ENCODE assay signal across 8 cellular contexts in the genomic region with DNA sequence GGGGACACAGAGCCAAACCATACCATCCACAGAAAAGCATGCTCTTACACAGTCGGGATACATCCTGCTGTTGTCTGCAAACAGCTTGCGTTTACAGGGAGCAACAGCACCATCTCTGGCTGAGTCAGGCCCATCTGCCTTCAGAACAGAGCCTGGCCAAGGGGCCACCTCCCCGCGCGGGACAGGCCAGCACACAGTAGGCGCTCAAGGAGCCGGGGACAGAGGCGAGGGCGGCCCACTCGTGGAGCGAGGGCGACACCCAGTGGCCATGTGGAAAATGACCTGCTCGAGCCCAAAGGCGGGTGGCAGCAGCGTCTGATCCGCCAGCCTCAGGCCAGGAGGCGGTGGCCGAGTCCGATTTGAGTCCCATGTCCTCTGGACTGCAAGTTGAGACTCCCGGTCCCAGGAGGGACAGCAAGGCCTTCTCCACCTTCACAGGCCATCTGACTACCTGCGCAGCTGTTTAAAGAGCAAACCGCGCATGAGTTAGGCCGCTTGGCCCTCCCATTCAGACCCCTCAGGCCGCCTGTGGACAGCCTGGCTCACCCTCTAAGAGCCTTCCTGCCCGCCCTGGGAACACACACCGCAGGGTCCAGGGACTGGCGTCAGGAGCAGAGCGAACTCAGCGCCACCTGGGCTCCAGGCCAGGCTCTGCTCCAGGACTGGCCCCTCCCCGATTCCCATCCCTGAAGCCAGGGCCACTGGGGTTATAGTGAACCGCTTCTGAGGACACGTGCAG. TPM values are rescaled to one million over a fixed set of nuclear protein-coding genes. Genes with fewer than 3 reads are reported as not detected.
DNase-seq lines count a peak whose midpoint lies in the region; ATAC-seq and TF ChIP-seq lines count a peak whose summit lies in the region.

No MANE protein-coding gene starts in this region.

- peak overlapping the region in 1 of 12 donors; percentile 80 for H3K27ac ChIP-seq in heart left ventricle
- H3K27ac ChIP-seq in uterus, result no peak overlapping the region

- no peaks in the 10 kb centered on the region for H3K36me3 ChIP-seq in heart left ventricle
- H3K36me3 ChIP-seq in uterus, result no peaks in the 10 kb centered on the region

- in situ Hi-C loops in Caki2 (cut with HindIII; ENCODE audit: low pct_unique_long_range_greater_than_20kb, low sequenced_read_pairs), result no loop called here

- TF ChIP-seq CTCF in heart left ventricle (IDR thresholded peaks at IDR 0.05) (peak; percentile 93 to 99 (median 97)), uterus (IDR thresholded peaks at IDR 0.05) (peak; percentile 92 to 97 (median 92))

- no peaks in the 10 kb centered on the region for H3K27me3 ChIP-seq in heart left ventricle
- no peaks in the 10 kb centered on the region for H3K27me3 ChIP-seq in uterus

- no peaks in the 10 kb centered on the region for H3K9me3 ChIP-seq in heart left ventricle
- no peaks in the 10 kb centered on the region for H3K9me3 ChIP-seq in uterus

- intact Hi-C loops in heart left ventricle (cut with DNase I) (loop anchor here (1.0 to 10.0 kb wide), 23 partner anchors 179 to 1479 kb away; no protein-coding TSS in a partner anchor), posterior vena cava (cut with DNase I) (loop anchor here (2.0 to 10.0 kb wide), 5 partner anchors 499 to 1479 kb away; no protein-coding TSS in a partner anchor), uterus (cut with DNase I; ENCODE audit: low total_unique reads) (loop anchor here (10.0 kb wide), 2 partner anchors 1339 to 1479 kb away; no protein-coding TSS in a partner anchor)

- WGBS in heart left ventricle, 4 donors, result 11 to 30% (median 16%) methylated on average over 16 to 33 of the region's 33 CpGs

- peak in 1 of 2 donors; percentile 24 for TF ChIP-seq POLR2A in heart left ventricle (IDR thresholded peaks at IDR 0.05)
- TF ChIP-seq POLR2A in uterus (IDR thresholded peaks at IDR 0.05), result no peak

- peak; percentile 52 for ATAC-seq in GM19463 (IDR thresholded peaks at IDR 0.05; ENCODE audit: unreplicated experiment)
- peak; percentile 63 for ATAC-seq in HG03565 (IDR thresholded peaks at IDR 0.05; ENCODE audit: unreplicated experiment)
- peak; percentile 63 to 90 (median 88) for ATAC-seq in heart left ventricle

- DNase-seq in Caki2 (ENCODE audit: low read depth) (peak; percentile 60), SKM-1 treated with dmso at 0.1 percent for 144 hours (lab: John Stamatoyannopoulos, UW; ENCODE audit: unreplicated experiment) (peak; percentile 51), heart left ventricle (peak; percentile 57 to 88 (median 76)), posterior vena cava (ENCODE audit: low spot score) (peak; percentile 93), uterus (peak; percentile 57 to 70)
- peak; percentile 30 for DNase-seq in activated naive CD8-positive, alpha-beta T cell treated with anti-CD3 and anti-CD28 coated beads, Interleukin-2, amount 50 U/mL, for 16 hours (ENCODE audit: low read depth, low spot score)

- H3K4me1 ChIP-seq in heart left ventricle (peaks cover 0 to 11% (median 6%) of the 10 kb centered on the region in 12 donors), uterus (no peaks in the 10 kb centered on the region)

- H3K4me3 ChIP-seq in heart left ventricle (peak overlapping the region in 7 of 12 donors; percentile 6 to 46 (median 26)), uterus (no peak overlapping the region)

RNA-seq across cellular contexts. Expression of gene TTC32, which starts 38.3 kb away (rescaled TPM):
- 4.8 and 16.7 TPM in 2 replicates for total RNA-seq in Caki2 (2014; rRNA removed; shearing (Covaris generic); ENCODE audit: low replicate concordance)
- total RNA-seq in heart left ventricle (1 to 10 TPM; 2.6 to 9.8 (median 6.3) TPM), posterior vena cava (1 to 10 TPM; 7.4 to 9.4 TPM), uterus (10 to 100 TPM; 16.7 to 22.6 (median 20.9) TPM)
- polyA plus RNA-seq in heart left ventricle, result 10 to 100 TPM in 1 of 2 donors, 1 to 10 TPM in 1; 6.3 to 10.3 TPM

Comparison
In these comparisons a context has a peak if more than half of its experiments do, and no peak if none do; other contexts are left out.
1. DNase-seq: peak in every context shown above with its lines; median percentile 93 in posterior vena cava; 76 in heart left ventricle; 64 in uterus; 60 in Caki2; 51 in SKM-1 treated with dmso at 0.1 percent for 144 hours; 30 in activated naive CD8-positive, alpha-beta T cell treated with anti-CD3 and anti-CD28 coated beads, Interleukin-2, amount 50 U/mL, for 16 hours.
2. H3K4me3 ChIP-seq: peak in heart left ventricle (7 of 12); none in uterus (0 of 2).
3. Peak in every context shown above with its lines, with median percentiles within 50 percentile points of each other: ATAC-seq.